In the genomic region with DNA sequence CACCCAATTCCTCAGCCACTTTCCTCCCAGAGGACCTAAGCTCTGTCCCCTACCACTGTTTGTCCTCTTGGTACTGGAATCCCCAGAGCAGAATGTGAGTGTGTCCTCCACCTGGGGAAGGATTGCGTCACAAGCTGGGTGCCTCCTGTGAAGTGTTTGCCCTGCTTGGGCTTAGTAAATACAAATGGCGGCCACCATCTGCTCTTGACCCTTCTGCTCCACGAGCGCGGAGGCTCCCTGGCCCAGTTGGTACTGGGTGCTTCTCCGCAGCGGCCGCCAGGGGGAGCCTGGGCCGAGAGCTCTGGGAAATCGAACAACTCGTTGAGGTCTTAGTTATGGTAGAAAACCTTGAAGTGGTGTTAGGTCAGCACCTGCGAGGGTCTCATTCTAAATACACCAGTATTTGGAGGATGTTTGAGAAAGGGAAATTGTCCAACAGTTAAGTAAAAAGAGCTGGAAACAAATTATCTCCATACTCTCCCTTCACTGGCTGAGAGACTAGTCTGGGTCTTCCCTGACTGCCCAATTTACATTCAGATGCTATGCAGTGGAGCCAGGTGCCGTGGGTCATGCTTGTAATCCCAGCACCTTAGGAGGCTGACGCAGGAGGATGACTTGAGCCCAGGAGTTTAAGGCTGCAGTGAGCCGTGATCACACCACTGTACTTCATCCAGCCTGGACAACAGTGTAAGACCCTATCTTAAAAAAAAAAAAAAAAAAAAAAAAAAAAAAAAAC, we compare ENCODE assay signal across 1 cellular context.
TF ChIP-seq lines count a peak whose summit lies in the region.

No MANE protein-coding gene starts in this region.

TF ChIP-seq in HepG2, 621 proteins besides CTCF, POLR2A, EP300 and RAD21 (continued from another document and continues in another):
- TF ChIP-seq, protein P1, sequence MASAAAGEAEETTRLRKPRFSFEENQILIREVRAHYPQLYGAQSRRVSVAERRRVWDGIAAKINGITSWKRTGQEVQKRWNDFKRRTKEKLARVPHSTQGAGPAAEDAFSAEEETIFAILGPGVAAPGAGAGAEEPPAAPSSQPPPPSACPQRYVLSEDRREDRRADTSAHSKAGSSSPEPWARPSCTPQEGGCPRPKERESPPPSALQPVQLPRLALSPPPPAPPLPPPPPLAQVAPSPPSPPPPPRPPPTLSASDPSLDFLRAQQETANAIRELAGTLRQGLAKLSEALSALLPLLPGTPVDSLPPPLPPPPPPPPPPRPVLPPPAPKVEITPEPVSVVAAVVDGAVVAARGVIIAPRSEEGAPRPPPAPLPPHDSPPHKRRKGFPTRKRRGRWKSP (CRISPR knock-in tag; IDR thresholded peaks at IDR 0.05): peak; percentile 73
- TF ChIP-seq, protein P2, sequence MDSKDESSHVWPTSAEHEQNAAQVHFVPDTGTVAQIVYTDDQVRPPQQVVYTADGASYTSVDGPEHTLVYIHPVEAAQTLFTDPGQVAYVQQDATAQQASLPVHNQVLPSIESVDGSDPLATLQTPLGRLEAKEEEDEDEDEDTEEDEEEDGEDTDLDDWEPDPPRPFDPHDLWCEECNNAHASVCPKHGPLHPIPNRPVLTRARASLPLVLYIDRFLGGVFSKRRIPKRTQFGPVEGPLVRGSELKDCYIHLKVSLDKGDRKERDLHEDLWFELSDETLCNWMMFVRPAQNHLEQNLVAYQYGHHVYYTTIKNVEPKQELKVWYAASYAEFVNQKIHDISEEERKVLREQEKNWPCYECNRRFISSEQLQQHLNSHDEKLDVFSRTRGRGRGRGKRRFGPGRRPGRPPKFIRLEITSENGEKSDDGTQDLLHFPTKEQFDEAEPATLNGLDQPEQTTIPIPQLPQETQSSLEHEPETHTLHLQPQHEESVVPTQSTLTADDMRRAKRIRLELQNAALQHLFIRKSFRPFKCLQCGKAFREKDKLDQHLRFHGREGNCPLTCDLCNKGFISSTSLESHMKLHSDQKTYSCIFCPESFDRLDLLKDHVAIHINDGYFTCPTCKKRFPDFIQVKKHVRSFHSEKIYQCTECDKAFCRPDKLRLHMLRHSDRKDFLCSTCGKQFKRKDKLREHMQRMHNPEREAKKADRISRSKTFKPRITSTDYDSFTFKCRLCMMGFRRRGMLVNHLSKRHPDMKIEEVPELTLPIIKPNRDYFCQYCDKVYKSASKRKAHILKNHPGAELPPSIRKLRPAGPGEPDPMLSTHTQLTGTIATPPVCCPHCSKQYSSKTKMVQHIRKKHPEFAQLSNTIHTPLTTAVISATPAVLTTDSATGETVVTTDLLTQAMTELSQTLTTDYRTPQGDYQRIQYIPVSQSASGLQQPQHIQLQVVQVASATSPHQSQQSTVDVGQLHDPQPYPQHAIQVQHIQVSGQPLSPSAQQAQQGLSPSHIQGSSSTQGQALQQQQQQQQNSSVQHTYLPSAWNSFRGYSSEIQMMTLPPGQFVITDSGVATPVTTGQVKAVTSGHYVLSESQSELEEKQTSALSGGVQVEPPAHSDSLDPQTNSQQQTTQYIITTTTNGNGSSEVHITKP (CRISPR knock-in tag; IDR thresholded peaks at IDR 0.05; ENCODE audit: low read depth): no peak; the same call in 1 of the 2 replicates
- TF ChIP-seq NFYB (CRISPR knock-in tag; IDR thresholded peaks at IDR 0.05): no peak
- TF ChIP-seq ZNF446 (CRISPR knock-in tag; IDR thresholded peaks at IDR 0.05): no peak
- TF ChIP-seq, protein P3, sequence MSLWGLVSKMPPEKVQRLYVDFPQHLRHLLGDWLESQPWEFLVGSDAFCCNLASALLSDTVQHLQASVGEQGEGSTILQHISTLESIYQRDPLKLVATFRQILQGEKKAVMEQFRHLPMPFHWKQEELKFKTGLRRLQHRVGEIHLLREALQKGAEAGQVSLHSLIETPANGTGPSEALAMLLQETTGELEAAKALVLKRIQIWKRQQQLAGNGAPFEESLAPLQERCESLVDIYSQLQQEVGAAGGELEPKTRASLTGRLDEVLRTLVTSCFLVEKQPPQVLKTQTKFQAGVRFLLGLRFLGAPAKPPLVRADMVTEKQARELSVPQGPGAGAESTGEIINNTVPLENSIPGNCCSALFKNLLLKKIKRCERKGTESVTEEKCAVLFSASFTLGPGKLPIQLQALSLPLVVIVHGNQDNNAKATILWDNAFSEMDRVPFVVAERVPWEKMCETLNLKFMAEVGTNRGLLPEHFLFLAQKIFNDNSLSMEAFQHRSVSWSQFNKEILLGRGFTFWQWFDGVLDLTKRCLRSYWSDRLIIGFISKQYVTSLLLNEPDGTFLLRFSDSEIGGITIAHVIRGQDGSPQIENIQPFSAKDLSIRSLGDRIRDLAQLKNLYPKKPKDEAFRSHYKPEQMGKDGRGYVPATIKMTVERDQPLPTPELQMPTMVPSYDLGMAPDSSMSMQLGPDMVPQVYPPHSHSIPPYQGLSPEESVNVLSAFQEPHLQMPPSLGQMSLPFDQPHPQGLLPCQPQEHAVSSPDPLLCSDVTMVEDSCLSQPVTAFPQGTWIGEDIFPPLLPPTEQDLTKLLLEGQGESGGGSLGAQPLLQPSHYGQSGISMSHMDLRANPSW (CRISPR knock-in tag; IDR thresholded peaks at IDR 0.05; ENCODE audit: borderline replicate concordance): no peak
- no peak for TF ChIP-seq ZNF672 (CRISPR knock-in tag; IDR thresholded peaks at IDR 0.05)
- TF ChIP-seq ZNF431 (CRISPR knock-in tag; IDR thresholded peaks at IDR 0.05; ENCODE audit: borderline replicate concordance, low read depth): peak; percentile 53; the same call in 1 of the 2 replicates
- peak; percentile 95 for TF ChIP-seq RXRA (CRISPR knock-in tag; IDR thresholded peaks at IDR 0.05)
- TF ChIP-seq ELF4 (CRISPR knock-in tag; IDR thresholded peaks at IDR 0.05; ENCODE audit: borderline replicate concordance): no peak
- peak; percentile 82 for TF ChIP-seq THAP11 (CRISPR knock-in tag; IDR thresholded peaks at IDR 0.05)
- TF ChIP-seq ZFP41 (CRISPR knock-in tag; IDR thresholded peaks at IDR 0.05; ENCODE audit: borderline replicate concordance): no peak
- TF ChIP-seq YEATS2 (CRISPR knock-in tag; IDR thresholded peaks at IDR 0.05; ENCODE audit: borderline replicate concordance): peak; percentile 32; the same call in 1 of the 2 replicates
- no peak for TF ChIP-seq ZC3H13 (CRISPR knock-in tag; IDR thresholded peaks at IDR 0.05)
- TF ChIP-seq, protein P4, sequence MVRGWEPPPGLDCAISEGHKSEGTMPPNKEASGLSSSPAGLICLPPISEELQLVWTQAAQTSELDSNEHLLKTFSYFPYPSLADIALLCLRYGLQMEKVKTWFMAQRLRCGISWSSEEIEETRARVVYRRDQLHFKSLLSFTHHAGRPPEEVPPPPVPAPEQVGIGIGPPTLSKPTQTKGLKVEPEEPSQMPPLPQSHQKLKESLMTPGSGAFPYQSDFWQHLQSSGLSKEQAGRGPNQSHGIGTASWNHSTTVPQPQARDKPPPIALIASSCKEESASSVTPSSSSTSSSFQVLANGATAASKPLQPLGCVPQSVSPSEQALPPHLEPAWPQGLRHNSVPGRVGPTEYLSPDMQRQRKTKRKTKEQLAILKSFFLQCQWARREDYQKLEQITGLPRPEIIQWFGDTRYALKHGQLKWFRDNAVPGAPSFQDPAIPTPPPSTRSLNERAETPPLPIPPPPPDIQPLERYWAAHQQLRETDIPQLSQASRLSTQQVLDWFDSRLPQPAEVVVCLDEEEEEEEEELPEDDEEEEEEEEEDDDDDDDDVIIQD (CRISPR knock-in tag; IDR thresholded peaks at IDR 0.05; ENCODE audit: low read depth): peak; percentile 95
- TF ChIP-seq, protein P5, sequence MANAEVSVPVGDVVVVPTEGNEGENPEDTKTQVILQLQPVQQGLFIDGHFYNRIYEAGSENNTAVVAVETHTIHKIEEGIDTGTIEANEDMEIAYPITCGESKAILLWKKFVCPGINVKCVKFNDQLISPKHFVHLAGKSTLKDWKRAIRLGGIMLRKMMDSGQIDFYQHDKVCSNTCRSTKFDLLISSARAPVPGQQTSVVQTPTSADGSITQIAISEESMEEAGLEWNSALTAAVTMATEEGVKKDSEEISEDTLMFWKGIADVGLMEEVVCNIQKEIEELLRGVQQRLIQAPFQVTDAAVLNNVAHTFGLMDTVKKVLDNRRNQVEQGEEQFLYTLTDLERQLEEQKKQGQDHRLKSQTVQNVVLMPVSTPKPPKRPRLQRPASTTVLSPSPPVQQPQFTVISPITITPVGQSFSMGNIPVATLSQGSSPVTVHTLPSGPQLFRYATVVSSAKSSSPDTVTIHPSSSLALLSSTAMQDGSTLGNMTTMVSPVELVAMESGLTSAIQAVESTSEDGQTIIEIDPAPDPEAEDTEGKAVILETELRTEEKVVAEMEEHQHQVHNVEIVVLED (CRISPR knock-in tag; IDR thresholded peaks at IDR 0.05; ENCODE audit: borderline replicate concordance): peak; percentile 54; the same call in 1 of the 2 replicates
- TF ChIP-seq KAT8 (CRISPR knock-in tag; IDR thresholded peaks at IDR 0.05): peak; percentile 88
- TF ChIP-seq, protein P6, sequence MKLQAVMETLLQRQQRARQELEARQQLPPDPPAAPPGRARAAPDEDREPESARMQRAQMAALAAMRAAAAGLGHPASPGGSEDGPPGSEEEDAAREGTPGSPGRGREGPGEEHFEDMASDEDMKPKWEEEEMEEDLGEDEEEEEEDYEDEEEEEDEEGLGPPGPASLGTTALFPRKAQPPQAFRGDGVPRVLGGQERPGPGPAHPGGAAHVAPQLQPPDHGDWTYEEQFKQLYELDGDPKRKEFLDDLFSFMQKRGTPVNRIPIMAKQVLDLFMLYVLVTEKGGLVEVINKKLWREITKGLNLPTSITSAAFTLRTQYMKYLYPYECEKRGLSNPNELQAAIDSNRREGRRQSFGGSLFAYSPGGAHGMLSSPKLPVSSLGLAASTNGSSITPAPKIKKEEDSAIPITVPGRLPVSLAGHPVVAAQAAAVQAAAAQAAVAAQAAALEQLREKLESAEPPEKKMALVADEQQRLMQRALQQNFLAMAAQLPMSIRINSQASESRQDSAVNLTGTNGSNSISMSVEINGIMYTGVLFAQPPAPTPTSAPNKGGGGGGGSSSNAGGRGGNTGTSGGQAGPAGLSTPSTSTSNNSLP (IDR thresholded peaks at IDR 0.05; ENCODE audit: low read depth, low read length): no peak
- TF ChIP-seq, protein P7, sequence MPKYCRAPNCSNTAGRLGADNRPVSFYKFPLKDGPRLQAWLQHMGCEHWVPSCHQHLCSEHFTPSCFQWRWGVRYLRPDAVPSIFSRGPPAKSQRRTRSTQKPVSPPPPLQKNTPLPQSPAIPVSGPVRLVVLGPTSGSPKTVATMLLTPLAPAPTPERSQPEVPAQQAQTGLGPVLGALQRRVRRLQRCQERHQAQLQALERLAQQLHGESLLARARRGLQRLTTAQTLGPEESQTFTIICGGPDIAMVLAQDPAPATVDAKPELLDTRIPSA (CRISPR knock-in tag; IDR thresholded peaks at IDR 0.05; ENCODE audit: borderline replicate concordance): no peak
- TF ChIP-seq, protein P8, sequence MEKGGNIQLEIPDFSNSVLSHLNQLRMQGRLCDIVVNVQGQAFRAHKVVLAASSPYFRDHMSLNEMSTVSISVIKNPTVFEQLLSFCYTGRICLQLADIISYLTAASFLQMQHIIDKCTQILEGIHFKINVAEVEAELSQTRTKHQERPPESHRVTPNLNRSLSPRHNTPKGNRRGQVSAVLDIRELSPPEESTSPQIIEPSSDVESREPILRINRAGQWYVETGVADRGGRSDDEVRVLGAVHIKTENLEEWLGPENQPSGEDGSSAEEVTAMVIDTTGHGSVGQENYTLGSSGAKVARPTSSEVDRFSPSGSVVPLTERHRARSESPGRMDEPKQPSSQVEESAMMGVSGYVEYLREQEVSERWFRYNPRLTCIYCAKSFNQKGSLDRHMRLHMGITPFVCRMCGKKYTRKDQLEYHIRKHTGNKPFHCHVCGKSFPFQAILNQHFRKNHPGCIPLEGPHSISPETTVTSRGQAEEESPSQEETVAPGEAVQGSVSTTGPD (CRISPR knock-in tag; IDR thresholded peaks at IDR 0.05): no peak
- no peak for TF ChIP-seq ZNF251 (CRISPR knock-in tag; IDR thresholded peaks at IDR 0.05)
- peak; percentile 66; the same call in 1 of the 2 replicates for TF ChIP-seq ZNF317 (CRISPR knock-in tag; IDR thresholded peaks at IDR 0.05)
- peak; percentile 82; the same call in 1 of the 2 replicates for TF ChIP-seq ZNF383 (CRISPR knock-in tag; IDR thresholded peaks at IDR 0.05; ENCODE audit: borderline replicate concordance)
- TF ChIP-seq SPEN (CRISPR knock-in tag; IDR thresholded peaks at IDR 0.05; ENCODE audit: low read depth): peak; percentile 81
- peak; percentile 87; the same call in 1 of the 2 replicates for TF ChIP-seq PITX1 (CRISPR knock-in tag; IDR thresholded peaks at IDR 0.05)
- TF ChIP-seq RFXAP (CRISPR knock-in tag; IDR thresholded peaks at IDR 0.05; ENCODE audit: borderline replicate concordance): peak; percentile 79; the same call in 1 of the 2 replicates
- TF ChIP-seq ZKSCAN5 (CRISPR knock-in tag; IDR thresholded peaks at IDR 0.05): no peak
- TF ChIP-seq MBNL3 (CRISPR knock-in tag; conservative IDR thresholded peaks at IDR 0.05): no peak
- TF ChIP-seq ZNF124 (CRISPR knock-in tag; IDR thresholded peaks at IDR 0.05): no peak
- TF ChIP-seq HIVEP1 (CRISPR knock-in tag; IDR thresholded peaks at IDR 0.05): peak; percentile 97
- TF ChIP-seq MTF1 (CRISPR knock-in tag; IDR thresholded peaks at IDR 0.05): no peak
- TF ChIP-seq, protein P9, sequence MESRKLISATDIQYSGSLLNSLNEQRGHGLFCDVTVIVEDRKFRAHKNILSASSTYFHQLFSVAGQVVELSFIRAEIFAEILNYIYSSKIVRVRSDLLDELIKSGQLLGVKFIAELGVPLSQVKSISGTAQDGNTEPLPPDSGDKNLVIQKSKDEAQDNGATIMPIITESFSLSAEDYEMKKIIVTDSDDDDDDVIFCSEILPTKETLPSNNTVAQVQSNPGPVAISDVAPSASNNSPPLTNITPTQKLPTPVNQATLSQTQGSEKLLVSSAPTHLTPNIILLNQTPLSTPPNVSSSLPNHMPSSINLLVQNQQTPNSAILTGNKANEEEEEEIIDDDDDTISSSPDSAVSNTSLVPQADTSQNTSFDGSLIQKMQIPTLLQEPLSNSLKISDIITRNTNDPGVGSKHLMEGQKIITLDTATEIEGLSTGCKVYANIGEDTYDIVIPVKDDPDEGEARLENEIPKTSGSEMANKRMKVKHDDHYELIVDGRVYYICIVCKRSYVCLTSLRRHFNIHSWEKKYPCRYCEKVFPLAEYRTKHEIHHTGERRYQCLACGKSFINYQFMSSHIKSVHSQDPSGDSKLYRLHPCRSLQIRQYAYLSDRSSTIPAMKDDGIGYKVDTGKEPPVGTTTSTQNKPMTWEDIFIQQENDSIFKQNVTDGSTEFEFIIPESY (CRISPR knock-in tag; IDR thresholded peaks at IDR 0.05): peak; percentile 70
- TF ChIP-seq, protein P10, sequence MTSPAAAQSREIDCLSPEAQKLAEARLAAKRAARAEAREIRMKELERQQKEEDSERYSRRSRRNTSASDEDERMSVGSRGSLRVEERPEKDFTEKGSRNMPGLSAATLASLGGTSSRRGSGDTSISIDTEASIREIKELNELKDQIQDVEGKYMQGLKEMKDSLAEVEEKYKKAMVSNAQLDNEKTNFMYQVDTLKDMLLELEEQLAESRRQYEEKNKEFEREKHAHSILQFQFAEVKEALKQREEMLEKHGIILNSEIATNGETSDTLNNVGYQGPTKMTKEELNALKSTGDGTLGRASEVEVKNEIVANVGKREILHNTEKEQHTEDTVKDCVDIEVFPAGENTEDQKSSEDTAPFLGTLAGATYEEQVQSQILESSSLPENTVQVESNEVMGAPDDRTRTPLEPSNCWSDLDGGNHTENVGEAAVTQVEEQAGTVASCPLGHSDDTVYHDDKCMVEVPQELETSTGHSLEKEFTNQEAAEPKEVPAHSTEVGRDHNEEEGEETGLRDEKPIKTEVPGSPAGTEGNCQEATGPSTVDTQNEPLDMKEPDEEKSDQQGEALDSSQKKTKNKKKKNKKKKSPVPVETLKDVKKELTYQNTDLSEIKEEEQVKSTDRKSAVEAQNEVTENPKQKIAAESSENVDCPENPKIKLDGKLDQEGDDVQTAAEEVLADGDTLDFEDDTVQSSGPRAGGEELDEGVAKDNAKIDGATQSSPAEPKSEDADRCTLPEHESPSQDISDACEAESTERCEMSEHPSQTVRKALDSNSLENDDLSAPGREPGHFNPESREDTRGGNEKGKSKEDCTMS (CRISPR knock-in tag; conservative IDR thresholded peaks at IDR 0.05): no peak
- TF ChIP-seq AHR (CRISPR knock-in tag; IDR thresholded peaks at IDR 0.05): no peak
- 0 out of 2 replicates have a peak, but pooled peaks have one; percentile 39 for TF ChIP-seq RARG (CRISPR knock-in tag; IDR thresholded peaks at IDR 0.05; ENCODE audit: low read depth)
- no peak for TF ChIP-seq NKX3-1 (CRISPR knock-in tag; IDR thresholded peaks at IDR 0.05)
- TF ChIP-seq BCL6 (CRISPR knock-in tag; IDR thresholded peaks at IDR 0.05): peak; percentile 94
- no peak for TF ChIP-seq HNRNPH1 (optimal IDR thresholded peaks at IDR 0.05; ENCODE audit: low read depth, low read length)
